In the genomic region with DNA sequence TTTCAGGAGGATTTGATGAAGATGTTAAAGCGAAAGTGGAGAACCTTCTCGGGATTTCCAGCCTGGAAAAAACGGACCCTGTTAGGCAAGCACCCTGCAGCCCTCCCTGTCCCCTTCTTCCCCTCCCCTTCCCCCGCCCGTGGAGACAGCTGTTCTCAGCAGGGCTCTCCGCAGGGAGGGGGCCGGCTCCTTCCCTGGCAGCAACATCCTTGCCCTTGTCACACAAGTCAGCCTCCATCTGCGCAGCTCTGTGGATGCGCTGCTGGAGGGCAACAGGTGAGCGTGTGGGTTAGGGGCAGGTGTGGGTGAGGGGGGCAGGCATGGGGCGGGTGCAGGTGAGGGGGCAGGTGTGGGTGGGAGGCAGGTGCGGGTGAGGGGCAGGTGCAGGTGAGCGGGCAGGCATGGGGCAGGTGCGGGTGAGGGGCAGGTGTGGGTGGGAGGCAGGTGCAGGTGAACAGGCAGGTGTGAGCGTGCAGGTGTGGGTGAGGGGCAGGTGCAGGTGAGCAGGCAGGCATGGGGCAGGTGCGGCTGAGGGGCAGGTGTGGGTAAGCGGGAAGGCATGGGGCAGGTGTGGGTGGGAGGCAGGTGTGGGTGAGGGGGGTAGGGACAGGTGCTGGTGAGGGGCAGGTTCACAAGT, we compare ENCODE assay signal across 2 cellular contexts.
TF ChIP-seq lines count a peak whose summit lies in the region.

No MANE protein-coding gene starts in this region.

TF ChIP-seq in HCT116, 20 proteins besides CTCF, POLR2A, EP300 and RAD21:
- TF ChIP-seq YY1 (IDR thresholded peaks at IDR 0.05; ENCODE audit: extremely low read depth, insufficient replicate concordance, low read depth, low read length) (no peak), ZNF274 (IDR thresholded peaks at IDR 0.05; ENCODE audit: low read depth, low read length) (no peak), TCF7L2 (IDR thresholded peaks at IDR 0.05; ENCODE audit: borderline replicate concordance, extremely low read depth, insufficient read depth, insufficient read length) (no peak), EGR1 (IDR thresholded peaks at IDR 0.05; ENCODE audit: low read depth) (no peak), CEBPB (IDR thresholded peaks at IDR 0.05; ENCODE audit: low read depth) (no peak), ELF1 (IDR thresholded peaks at IDR 0.05; ENCODE audit: borderline replicate concordance, low read depth) (no peak), JUND (IDR thresholded peaks at IDR 0.05) (no peak)
- TF ChIP-seq, protein P1, sequence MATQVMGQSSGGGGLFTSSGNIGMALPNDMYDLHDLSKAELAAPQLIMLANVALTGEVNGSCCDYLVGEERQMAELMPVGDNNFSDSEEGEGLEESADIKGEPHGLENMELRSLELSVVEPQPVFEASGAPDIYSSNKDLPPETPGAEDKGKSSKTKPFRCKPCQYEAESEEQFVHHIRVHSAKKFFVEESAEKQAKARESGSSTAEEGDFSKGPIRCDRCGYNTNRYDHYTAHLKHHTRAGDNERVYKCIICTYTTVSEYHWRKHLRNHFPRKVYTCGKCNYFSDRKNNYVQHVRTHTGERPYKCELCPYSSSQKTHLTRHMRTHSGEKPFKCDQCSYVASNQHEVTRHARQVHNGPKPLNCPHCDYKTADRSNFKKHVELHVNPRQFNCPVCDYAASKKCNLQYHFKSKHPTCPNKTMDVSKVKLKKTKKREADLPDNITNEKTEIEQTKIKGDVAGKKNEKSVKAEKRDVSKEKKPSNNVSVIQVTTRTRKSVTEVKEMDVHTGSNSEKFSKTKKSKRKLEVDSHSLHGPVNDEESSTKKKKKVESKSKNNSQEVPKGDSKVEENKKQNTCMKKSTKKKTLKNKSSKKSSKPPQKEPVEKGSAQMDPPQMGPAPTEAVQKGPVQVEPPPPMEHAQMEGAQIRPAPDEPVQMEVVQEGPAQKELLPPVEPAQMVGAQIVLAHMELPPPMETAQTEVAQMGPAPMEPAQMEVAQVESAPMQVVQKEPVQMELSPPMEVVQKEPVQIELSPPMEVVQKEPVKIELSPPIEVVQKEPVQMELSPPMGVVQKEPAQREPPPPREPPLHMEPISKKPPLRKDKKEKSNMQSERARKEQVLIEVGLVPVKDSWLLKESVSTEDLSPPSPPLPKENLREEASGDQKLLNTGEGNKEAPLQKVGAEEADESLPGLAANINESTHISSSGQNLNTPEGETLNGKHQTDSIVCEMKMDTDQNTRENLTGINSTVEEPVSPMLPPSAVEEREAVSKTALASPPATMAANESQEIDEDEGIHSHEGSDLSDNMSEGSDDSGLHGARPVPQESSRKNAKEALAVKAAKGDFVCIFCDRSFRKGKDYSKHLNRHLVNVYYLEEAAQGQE (IDR thresholded peaks at IDR 0.05; ENCODE audit: low read depth) = no peak
- TF ChIP-seq, protein P2, sequence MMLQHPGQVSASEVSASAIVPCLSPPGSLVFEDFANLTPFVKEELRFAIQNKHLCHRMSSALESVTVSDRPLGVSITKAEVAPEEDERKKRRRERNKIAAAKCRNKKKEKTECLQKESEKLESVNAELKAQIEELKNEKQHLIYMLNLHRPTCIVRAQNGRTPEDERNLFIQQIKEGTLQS (IDR thresholded peaks at IDR 0.05) = no peak
- TF ChIP-seq, protein P3, sequence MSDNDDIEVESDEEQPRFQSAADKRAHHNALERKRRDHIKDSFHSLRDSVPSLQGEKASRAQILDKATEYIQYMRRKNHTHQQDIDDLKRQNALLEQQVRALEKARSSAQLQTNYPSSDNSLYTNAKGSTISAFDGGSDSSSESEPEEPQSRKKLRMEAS (IDR thresholded peaks at IDR 0.05) = no peak
TF ChIP-seq in HCT116: peak in this region for 0.

TF ChIP-seq in WTC11, 78 proteins besides CTCF, POLR2A, EP300 and RAD21:
- no peak for TF ChIP-seq ZBTB21 (CRISPR knock-in tag; IDR thresholded peaks at IDR 0.05; ENCODE audit: borderline replicate concordance)
- TF ChIP-seq ZNF423 (CRISPR knock-in tag; IDR thresholded peaks at IDR 0.05) = peak; percentile 54; the same call in 1 of the 2 replicates
